1 cellular context compared by ENCODE assay signal in genomic region chr6:14464049-14464448, GRCh38.
TF ChIP-seq lines count a peak whose summit lies in the region.

No MANE protein-coding gene starts in this region.

TF ChIP-seq in K562, 482 proteins besides CTCF, POLR2A, EP300 and RAD21 (continued from another document and continues in another):
- no peak for TF ChIP-seq CCAR2 (IDR thresholded peaks at IDR 0.05; ENCODE audit: low read depth, low read length)
- no peak for TF ChIP-seq ZNF780A (CRISPR knock-in tag; IDR thresholded peaks at IDR 0.05)
- no peak for TF ChIP-seq PRDM10 (IDR thresholded peaks at IDR 0.05; ENCODE audit: partially characterized antibody)
- TF ChIP-seq ZNF830 (CRISPR knock-in tag; IDR thresholded peaks at IDR 0.05) = no peak
- peak; percentile 96 for TF ChIP-seq MAFG (tag; conservative IDR thresholded peaks at IDR 0.05)
- TF ChIP-seq PRPF4 (IDR thresholded peaks at IDR 0.05; ENCODE audit: insufficient read depth, low read depth, low read length, poor library complexity, severe bottlenecking) = no peak
- no peak for TF ChIP-seq CHD4 (IDR thresholded peaks at IDR 0.05; ENCODE audit: insufficient read depth, insufficient replicate concordance, low read depth, low read length, poor library complexity, severe bottlenecking)
- TF ChIP-seq SMAD1 (IDR thresholded peaks at IDR 0.05; ENCODE audit: low read depth, low read length, partially characterized antibody) = no peak
- no peak for TF ChIP-seq KLF1 (tag; IDR thresholded peaks at IDR 0.05)
- no peak for TF ChIP-seq ZFP91 (CRISPR knock-in tag; IDR thresholded peaks at IDR 0.05)
- TF ChIP-seq ZNF644 (tag; IDR thresholded peaks at IDR 0.05; ENCODE audit: low read depth) = no peak
- peak; percentile 49 for TF ChIP-seq CBFA2T2 (conservative IDR thresholded peaks at IDR 0.05)
- TF ChIP-seq KLF16 (IDR thresholded peaks at IDR 0.05) = peak; percentile 21; the same call in 1 of the 2 replicates
- TF ChIP-seq ZNF57 (CRISPR knock-in tag; IDR thresholded peaks at IDR 0.05) = no peak
- no peak for TF ChIP-seq POLR2AphosphoS2 (IDR thresholded peaks at IDR 0.05; ENCODE audit: low read length)
- TF ChIP-seq KLF6 (CRISPR knock-in tag; IDR thresholded peaks at IDR 0.05; ENCODE audit: borderline replicate concordance) = 0 out of 2 replicates have a peak, but pooled peaks have one; percentile 15
- no peak for TF ChIP-seq DIDO1 (tag; IDR thresholded peaks at IDR 0.05; ENCODE audit: low read depth)
- no peak for TF ChIP-seq HMGN3 (IDR thresholded peaks at IDR 0.05; ENCODE audit: borderline replicate concordance, extremely low read depth, insufficient read length, low read depth, low read length)
- TF ChIP-seq TFE3 (CRISPR knock-in tag; IDR thresholded peaks at IDR 0.05) = no peak
- TF ChIP-seq KHSRP (IDR thresholded peaks at IDR 0.05) = no peak
- TF ChIP-seq CREM (IDR thresholded peaks at IDR 0.05; ENCODE audit: low read depth) = no peak
- TF ChIP-seq ZNF253 (CRISPR knock-in tag; conservative IDR thresholded peaks at IDR 0.05) = no peak
- TF ChIP-seq ATF1 (CRISPR knock-in tag; IDR thresholded peaks at IDR 0.05) = no peak
- no peak for TF ChIP-seq ATF1 (tag; IDR thresholded peaks at IDR 0.05)
- TF ChIP-seq ZKSCAN1 (IDR thresholded peaks at IDR 0.05; ENCODE audit: low read depth, low read length) = 0 out of 2 replicates have a peak, but pooled peaks have one; percentile 16
- TF ChIP-seq NR4A1 (CRISPR knock-in tag; IDR thresholded peaks at IDR 0.05) = no peak
- no peak for TF ChIP-seq NR4A1 (tag; IDR thresholded peaks at IDR 0.05)
- TF ChIP-seq BMI1 (IDR thresholded peaks at IDR 0.05; ENCODE audit: low read length) = no peak
- TF ChIP-seq ZNF174 (CRISPR knock-in tag; IDR thresholded peaks at IDR 0.05) = no peak
- TF ChIP-seq YBX1 (IDR thresholded peaks at IDR 0.05) = no peak
- TF ChIP-seq ZNF133 (CRISPR knock-in tag; IDR thresholded peaks at IDR 0.05) = no peak
- TF ChIP-seq RFX1 (IDR thresholded peaks at IDR 0.05) = no peak
- TF ChIP-seq TBL1XR1 (IDR thresholded peaks at IDR 0.05; ENCODE audit: low read length in 2 of 2) = no peak
- TF ChIP-seq POLR3A (IDR thresholded peaks at IDR 0.05; ENCODE audit: borderline replicate concordance, extremely low read depth, insufficient read depth, insufficient read length) = no peak
- TF ChIP-seq ZNF282 (CRISPR knock-in tag; IDR thresholded peaks at IDR 0.05) = no peak
- TF ChIP-seq ZNF766 (CRISPR knock-in tag; conservative IDR thresholded peaks at IDR 0.05) = peak; percentile 80
- no peak; the same call in 1 of the 2 replicates for TF ChIP-seq MTA1 (IDR thresholded peaks at IDR 0.05; ENCODE audit: borderline replicate concordance)
- no peak for TF ChIP-seq SMAD2 (IDR thresholded peaks at IDR 0.05; ENCODE audit: low read depth, low read length)
- no peak for TF ChIP-seq CREB1 (IDR thresholded peaks at IDR 0.05)
- TF ChIP-seq CREB1 (CRISPR knock-in tag; IDR thresholded peaks at IDR 0.05) = no peak
- TF ChIP-seq CCNT2 (IDR thresholded peaks at IDR 0.05; ENCODE audit: borderline replicate concordance, extremely low read depth, insufficient read length, low read depth, low read length) = no peak
- no peak for TF ChIP-seq ETS1 (conservative IDR thresholded peaks at IDR 0.05; ENCODE audit: control insufficient read depth, low read depth, low read length)
- no peak for TF ChIP-seq FUS (optimal IDR thresholded peaks at IDR 0.05; ENCODE audit: low read depth, low read length)
- no peak for TF ChIP-seq NCOA2 (IDR thresholded peaks at IDR 0.05; ENCODE audit: partially characterized antibody in 2 of 2)
- no peak for TF ChIP-seq GABPB2 (CRISPR knock-in tag; conservative IDR thresholded peaks at IDR 0.05)
- TF ChIP-seq KDM2B (CRISPR knock-in tag; IDR thresholded peaks at IDR 0.05) = no peak
- no peak for TF ChIP-seq NFYB (IDR thresholded peaks at IDR 0.05; ENCODE audit: extremely low read depth, insufficient read length)
- TF ChIP-seq XRCC4 (IDR thresholded peaks at IDR 0.05; ENCODE audit: extremely low read depth, insufficient read depth, insufficient read length) = no peak
- TF ChIP-seq STAG1 (CRISPR knock-in tag; IDR thresholded peaks at IDR 0.05; ENCODE audit: borderline replicate concordance) = no peak
- TF ChIP-seq ZNF318 (IDR thresholded peaks at IDR 0.05; ENCODE audit: borderline replicate concordance in 1 of 2, low read depth in 1 of 2) = no peak
- TF ChIP-seq FOXJ3 (CRISPR knock-in tag; IDR thresholded peaks at IDR 0.05) = no peak
- TF ChIP-seq STAT5A (IDR thresholded peaks at IDR 0.05; ENCODE audit: borderline replicate concordance, low read length) = no peak
- no peak for TF ChIP-seq KDM5B (IDR thresholded peaks at IDR 0.05; ENCODE audit: insufficient replicate concordance, low read depth, low read length)
- TF ChIP-seq SP2 (IDR thresholded peaks at IDR 0.05; ENCODE audit: extremely low read depth, low read depth, low read length, poor library complexity, severe bottlenecking) = no peak
- TF ChIP-seq ZNF764 (CRISPR knock-in tag; IDR thresholded peaks at IDR 0.05; ENCODE audit: low read depth) = no peak
- no peak for TF ChIP-seq MIER1 (IDR thresholded peaks at IDR 0.05; ENCODE audit: low read depth)
- no peak for TF ChIP-seq NR2F6 (CRISPR knock-in tag; IDR thresholded peaks at IDR 0.05)
